9 cellular contexts compared by ENCODE assay signal in genomic region chr1:70966018-70966638, GRCh38.
DNase-seq lines count a peak whose midpoint lies in the region; ATAC-seq, FAIRE-seq and TF ChIP-seq lines count a peak whose summit lies in the region.
"Had no signal": no experiment of that assay in that cellular context is flagged by ENCODE, and none has a peak within 500 bp of the region (broad histone marks: within the 10 kb centered on the region; RNA-seq: fewer than 3 reads in every experiment).

No MANE protein-coding gene starts in this region.

- intact Hi-C loops in OCI-LY7 (cut with micrococcal nuclease; ENCODE audit: unreplicated experiment) = no loop called here

- H3K27ac Mint-ChIP-seq in T-cell = no peak overlapping the region

- BruUV-seq in OCI-LY7 (replicated peaks; lab: Mats Ljungman, UMichigan) = no TSS peak

- TF ChIP-seq CTCF in OCI-LY7 (conservative IDR thresholded peaks at IDR 0.05; ENCODE audit: low read length) = peak; percentile 72

- peaks cover 0 to 3% (median 3%) of the 10 kb centered on the region in 3 donors for H3K9me3 Mint-ChIP-seq in T-cell

- no peaks in the 10 kb centered on the region for H3K79me2 ChIP-seq in OCI-LY7 (ENCODE audit: insufficient read depth, low read depth, low read length)

- no peak overlapping the region for H3K4me3 ChIP-seq in OCI-LY7 (ENCODE audit: low read depth, low read length, poor library complexity, severe bottlenecking)

- no peaks in the 10 kb centered on the region for H4K20me1 ChIP-seq in OCI-LY7 (ENCODE audit: insufficient read depth, low read length)

- no peaks in the 10 kb centered on the region for H3K4me1 Mint-ChIP-seq in T-cell

- H3K36me3 ChIP-seq in OCI-LY7 (ENCODE audit: insufficient read depth, low read length) = no peaks in the 10 kb centered on the region

- CTCF ChIA-PET in OCI-LY7 (lab: Charles Lee; ENCODE audit: unreplicated experiment) (no interaction called here), T-cell (lab: Charles Lee) (interaction anchor here in 1 of 2 donors (0.6 kb wide), 1 partner anchor 113 kb away, joined by 4 read pairs; no protein-coding TSS in a partner anchor)

- peak; percentile 73 for FAIRE-seq in G401.6 (lab: Jason Lieb, UNC)

- H3K9me2 ChIP-seq in OCI-LY7 (ENCODE audit: insufficient read depth, low read length) = 0 out of 2 replicates have a peak, but pooled peaks cover 3% of the 10 kb centered on the region

- H3K9me3 ChIP-seq in OCI-LY7 (ENCODE audit: low read length) = no peaks in the 10 kb centered on the region

- H2AFZ ChIP-seq in OCI-LY7 (ENCODE audit: low read length) = no peak overlapping the region

- no peak overlapping the region for H3K27ac ChIP-seq in OCI-LY7 (ENCODE audit: low read depth, low read length, poor library complexity, severe bottlenecking)

- H3K27me3 Mint-ChIP-seq in T-cell = peaks cover 0 to 10% of the 10 kb centered on the region in 2 donors

- no peaks in the 10 kb centered on the region for H3K36me3 Mint-ChIP-seq in T-cell

- ATAC-seq in GM21723 (IDR thresholded peaks at IDR 0.05; ENCODE audit: unreplicated experiment) (peak; percentile 77), T-cell (replicated peaks in 1 of 4) (no peak)

- no peak overlapping the region for H3K4me2 ChIP-seq in OCI-LY7 (ENCODE audit: low read length)

- no peak overlapping the region for H3K4me3 Mint-ChIP-seq in T-cell

- POLR2A ChIA-PET in OCI-LY7 (lab: Charles Lee) = interaction anchor here (0.9 kb wide), 1 partner anchor 9 kb away, joined by 3 read pairs; no protein-coding TSS in a partner anchor
- POLR2A ChIA-PET in T-cell (lab: Charles Lee) = no interaction called here

- H3K4me1 ChIP-seq in OCI-LY7 (ENCODE audit: insufficient read depth, low read length, poor library complexity, severe bottlenecking) = no peaks in the 10 kb centered on the region

- DNase-seq in OCI-LY7 (ENCODE audit: low spot score) = peak; percentile 31
- peak; percentile 15 for DNase-seq in iris pigment epithelial cell (ENCODE audit: low read depth)
- no peak for DNase-seq in COR-L47 (lab: John Stamatoyannopoulos, UW)
- DNase-seq in HPDE6-E6E7 (ENCODE audit: extremely low spot score) = no peak
- no peak for DNase-seq in T-cell
- DNase-seq in stimulated activated CD4-positive, alpha-beta T cell treated with anti-CD3 and anti-CD28 coated beads, Interleukin-15, amount 100 ng/mL, for 24 hours = no peak
- DNase-seq: kidney glomerular epithelial cell had no signal

Comparison
In these comparisons a context has a peak if more than half of its experiments do, and no peak if none do; other contexts are left out.
1. DNase-seq: peak in OCI-LY7 (single experiment) and iris pigment epithelial cell (single experiment); none in COR-L47 (single experiment), HPDE6-E6E7 (single experiment), T-cell (0 of 34) and stimulated activated CD4-positive, alpha-beta T cell treated with anti-CD3 and anti-CD28 coated beads, Interleukin-15, amount 100 ng/mL, for 24 hours (single experiment).